In genomic region chr9:85524531-85524930, GRCh38 we compare ENCODE assay signal across 17 cellular contexts.
"Had no signal": no experiment of that assay in that cellular context is flagged by ENCODE, and none has a peak within 500 bp of the region (broad histone marks: within the 10 kb centered on the region; RNA-seq: fewer than 3 reads in every experiment).

No MANE protein-coding gene starts in this region.

- ATAC-seq: gastrocnemius medialis had no signal

- H3K4me3 ChIP-seq: gastrocnemius medialis, right atrium auricular region, SJSA1, skin epidermis, upper lobe of left lung had no signal

- DNase-seq: activated CD4-positive, alpha-beta T cell treated with anti-CD3 and anti-CD28 coated beads, Interleukin-2, amount 10 ng/mL, durations not matched to agents 7 days and 5 days; activated CD4-positive, CD25-positive, alpha-beta regulatory T cell; activated naive CD8-positive, alpha-beta T cell treated with anti-CD3 and anti-CD28 coated beads for 36 hours; brain microvascular endothelial cell; dermis blood vessel endothelial cell; gastrocnemius medialis; kidney; posterior cingulate gyrus; stimulated activated CD4-positive, alpha-beta T cell treated with anti-CD3 and anti-CD28 coated beads, Interleukin-4, amount 100 ng/mL, for 24 hours; stimulated activated naive CD4-positive, alpha-beta T cell; SW 1271; upper lobe of left lung had no signal

- H3K9me3 ChIP-seq: gastrocnemius medialis, neutrophil, right atrium auricular region, SJSA1, upper lobe of left lung had no signal

- H3K36me3 ChIP-seq: brain microvascular endothelial cell, gastrocnemius medialis, neutrophil, right atrium auricular region, SJSA1, upper lobe of left lung had no signal

- H3K27ac ChIP-seq: brain microvascular endothelial cell, epithelial cell of prostate, right atrium auricular region, SJSA1, skin epidermis, upper lobe of left lung had no signal

- H3K27me3 ChIP-seq: brain microvascular endothelial cell, gastrocnemius medialis, neutrophil, right atrium auricular region, SJSA1, upper lobe of left lung had no signal

- H3K4me1 ChIP-seq: SJSA1 had no signal
